ENCODE assay signal across 25 cellular contexts in the genomic region with DNA sequence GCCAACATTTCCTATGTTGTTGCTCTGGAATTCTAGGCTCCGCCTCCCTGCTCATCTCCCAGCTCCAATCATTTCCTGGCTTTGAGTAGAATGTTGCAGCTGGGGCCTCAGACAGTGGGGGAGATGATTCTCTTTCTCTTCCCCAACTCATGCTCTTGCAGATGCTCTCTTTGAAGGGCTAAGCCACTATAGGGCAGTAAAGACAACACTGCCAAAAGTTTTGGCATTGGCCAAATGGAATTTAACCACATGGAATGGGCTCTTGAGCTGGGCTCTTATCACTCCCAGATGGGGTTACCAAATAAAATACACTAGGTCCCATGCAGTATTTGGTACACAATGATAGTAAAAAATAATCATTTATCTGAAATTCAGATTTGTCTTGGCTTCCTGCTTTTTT. TPM values are rescaled to one million over a fixed set of nuclear protein-coding genes. Genes with fewer than 3 reads are reported as not detected.
DNase-seq lines count a peak whose midpoint lies in the region; ATAC-seq and TF ChIP-seq lines count a peak whose summit lies in the region.
"Had no signal": no experiment of that assay in that cellular context is flagged by ENCODE, and none has a peak within 500 bp of the region (broad histone marks: within the 10 kb centered on the region; RNA-seq: fewer than 3 reads in every experiment).

No MANE protein-coding gene starts in this region.

- H2AFZ ChIP-seq in GM23248: no peak overlapping the region
- H2AFZ ChIP-seq: neural progenitor cell had no signal

- H3K4me3 ChIP-seq in GM23248: no peak overlapping the region
- no peak overlapping the region for H3K4me3 ChIP-seq in tibial nerve
- H3K4me3 ChIP-seq: left lung, neural progenitor cell, skin epidermis, vagina had no signal

- H3K4me3 Mint-ChIP-seq in T-helper 17 cell: no peak overlapping the region
- H3K4me3 Mint-ChIP-seq in type B pancreatic cell: no peak overlapping the region
- no peak overlapping the region for H3K4me3 Mint-ChIP-seq in Calu3 (ENCODE audit: low read depth, unreplicated experiment)
- H3K4me3 Mint-ChIP-seq: activated CD4-positive, alpha-beta memory T cell treated with anti-CD3 and anti-CD28 coated beads, Interleukin-2, amount 10 ng/mL, durations not matched to agents 7 days and 5 days; neural progenitor cell; T-helper 2 cell treated with Interferon-gamma antibody and Interleukin-4, amounts not matched to agents 5 μg/mL and 100 μg/mL, for 36 hours had no signal

- 86 to 100% methylated on average over 1 of the region's 1 CpG for WGBS in GM23248 (ENCODE audit: low coverage in 1 of 2, low lambda C conversion rate in 2 of 2, missing lambda C conversion rate in 2 of 2), 2 experiments
- 96 to 100% methylated on average over 1 of the region's 1 CpG for WGBS in tibial nerve, 2 donors

- H3K9ac ChIP-seq in GM23248: no peak overlapping the region
- H3K9ac ChIP-seq: KMS-11, neural progenitor cell had no signal

- no peaks in the 10 kb centered on the region for H3K9me2 ChIP-seq in GM23248 (ENCODE audit: insufficient read depth)

- no TSS peak for BruUV-seq in Calu3 (replicated peaks; lab: Mats Ljungman, UMichigan)

- no peak overlapping the region for H3K27ac ChIP-seq in GM23248
- no peak overlapping the region for H3K27ac ChIP-seq in tibial nerve
- H3K27ac ChIP-seq: C4-2B, HL-60, KMS-11, neural progenitor cell, vagina had no signal

- TF ChIP-seq POLR2A in tibial nerve (IDR thresholded peaks at IDR 0.05): no peak

- H3K27me3 Mint-ChIP-seq in T-helper 17 cell (no peaks in the 10 kb centered on the region), type B pancreatic cell (no peaks in the 10 kb centered on the region), Calu3 (ENCODE audit: unreplicated experiment) (peaks cover 32% of the 10 kb centered on the region)
- H3K27me3 Mint-ChIP-seq: activated CD4-positive, alpha-beta memory T cell treated with anti-CD3 and anti-CD28 coated beads, Interleukin-2, amount 10 ng/mL, durations not matched to agents 7 days and 5 days had no signal

- H3K9me3 Mint-ChIP-seq in type B pancreatic cell: no peaks in the 10 kb centered on the region
- no peaks in the 10 kb centered on the region for H3K9me3 Mint-ChIP-seq in Calu3 (ENCODE audit: low read depth, unreplicated experiment)
- H3K9me3 Mint-ChIP-seq: activated CD4-positive, alpha-beta memory T cell treated with anti-CD3 and anti-CD28 coated beads, Interleukin-2, amount 10 ng/mL, durations not matched to agents 7 days and 5 days; neural progenitor cell; T-helper 2 cell treated with Interferon-gamma antibody and Interleukin-4, amounts not matched to agents 5 μg/mL and 100 μg/mL, for 36 hours had no signal

- no peak for TF ChIP-seq CTCF in type B pancreatic cell (conservative IDR thresholded peaks at IDR 0.05)
- TF ChIP-seq CTCF in Calu3 (IDR thresholded peaks at IDR 0.05; ENCODE audit: unreplicated experiment): no peak
- no peak for TF ChIP-seq CTCF in tibial nerve (IDR thresholded peaks at IDR 0.05)

- peak overlapping the region; percentile 16 for H3K27ac Mint-ChIP-seq in T-helper 17 cell
- H3K27ac Mint-ChIP-seq in type B pancreatic cell: no peak overlapping the region
- no peak overlapping the region for H3K27ac Mint-ChIP-seq in Calu3 (ENCODE audit: unreplicated experiment)
- H3K27ac Mint-ChIP-seq: activated CD4-positive, alpha-beta memory T cell treated with anti-CD3 and anti-CD28 coated beads, Interleukin-2, amount 10 ng/mL, durations not matched to agents 7 days and 5 days; neural progenitor cell; T-helper 2 cell treated with Interferon-gamma antibody and Interleukin-4, amounts not matched to agents 5 μg/mL and 100 μg/mL, for 36 hours had no signal

- no peaks in the 10 kb centered on the region for H3K79me2 ChIP-seq in GM23248 (ENCODE audit: insufficient read depth)

- H3F3A ChIP-seq in GM23248 (ENCODE audit: insufficient read depth): peaks cover 18% of the 10 kb centered on the region

- DNase-seq in GM23248 (peak; percentile 18), T-helper 17 cell (no peak), fibroblast of peridontal ligament (ENCODE audit: extremely low read depth) (peak; percentile 92), type B pancreatic cell (ENCODE audit: extremely low spot score, unreplicated experiment) (peak; percentile 2), left ventricle myocardium superior (no peak), Calu3 (no peak), tibial nerve (ENCODE audit: low spot score in 2 of 2) (no peak)
- DNase-seq: activated CD4-positive, alpha-beta memory T cell treated with anti-CD3 and anti-CD28 coated beads, Interleukin-2, amount 10 ng/mL, durations not matched to agents 7 days and 5 days; activated CD4-positive, alpha-beta T cell treated with anti-CD3 and anti-CD28 coated beads for 1 hour; activated CD8-positive, alpha-beta memory T cell treated with anti-CD3 and anti-CD28 coated beads, Interleukin-2, amount 50 U/mL, for 4 hours; activated naive CD4-positive, alpha-beta T cell treated with Interleukin-2 at 50 U/mL for 16 hours; DMS79 treated with DMSO at 0.1 percent for 48 hours; left lung; NCI-H1417; NCI-H2029; NCI-H526; SHP77; stimulated activated naive CD4-positive, alpha-beta T cell had no signal

- CTCF ChIA-PET in Calu3 (lab: Charles Lee): no interaction called here

- peaks cover 14% of the 10 kb centered on the region for H3K4me1 ChIP-seq in GM23248 (ENCODE audit: insufficient read depth)
- peaks cover 0 to 15% (median 5%) of the 10 kb centered on the region in 4 donors for H3K4me1 ChIP-seq in tibial nerve
- H3K4me1 ChIP-seq: neural progenitor cell, vagina had no signal

- H3K36me3 Mint-ChIP-seq in T-helper 17 cell (ENCODE audit: low read depth) (no peaks in the 10 kb centered on the region), type B pancreatic cell (no peaks in the 10 kb centered on the region), Calu3 (ENCODE audit: insufficient read depth, unreplicated experiment) (peaks cover 8% of the 10 kb centered on the region)
- H3K36me3 Mint-ChIP-seq: neural progenitor cell had no signal

- H3K36me3 ChIP-seq in GM23248 (ENCODE audit: low read depth): no peaks in the 10 kb centered on the region
- H3K36me3 ChIP-seq in tibial nerve: peaks cover 0 to 77% (median 0%) of the 10 kb centered on the region in 3 donors
- H3K36me3 ChIP-seq: neural progenitor cell had no signal

- no peaks in the 10 kb centered on the region for H3K27me3 ChIP-seq in GM23248 (replicated peaks; ENCODE audit: insufficient read depth)
- no peaks in the 10 kb centered on the region for H3K27me3 ChIP-seq in tibial nerve
- H3K27me3 ChIP-seq: left lung, neural progenitor cell, vagina had no signal

- peaks cover 3% of the 10 kb centered on the region for H3K9me3 ChIP-seq in GM23248 (ENCODE audit: low read depth)
- H3K9me3 ChIP-seq in T-helper 17 cell (ENCODE audit: control insufficient read depth, low read length, poor library complexity, severe bottlenecking): no peaks in the 10 kb centered on the region
- peaks cover 0 to 12% (median 0%) of the 10 kb centered on the region in 4 donors for H3K9me3 ChIP-seq in tibial nerve
- H3K9me3 ChIP-seq: vagina had no signal

- intact Hi-C loops in left ventricle myocardium superior (cut with micrococcal nuclease) (no loop called here), Calu3 (cut with micrococcal nuclease; ENCODE audit: unreplicated experiment) (no loop called here)

- no peak for ATAC-seq in T-helper 17 cell
- no peak for ATAC-seq in left ventricle myocardium superior

- H3K4me1 Mint-ChIP-seq in T-helper 17 cell (peaks cover 10% of the 10 kb centered on the region), type B pancreatic cell (ENCODE audit: unreplicated experiment) (no peaks in the 10 kb centered on the region), Calu3 (ENCODE audit: low read depth, unreplicated experiment) (peaks cover 45% of the 10 kb centered on the region)
- H3K4me1 Mint-ChIP-seq: neural progenitor cell had no signal

- in situ Hi-C loops in GM23248 (cut with MboI): no loop called here

- H3K4me2 ChIP-seq in GM23248 (ENCODE audit: unreplicated experiment): no peak overlapping the region
- H3K4me2 ChIP-seq: KMS-11, neural progenitor cell had no signal

- no peaks in the 10 kb centered on the region for H4K20me1 ChIP-seq in GM23248 (ENCODE audit: insufficient read depth)

- TF ChIP-seq EP300 in tibial nerve (IDR thresholded peaks at IDR 0.05): no peak

RNA-seq across cellular contexts. Expression of a gene that starts 19.6 kb away (rescaled TPM):
- 1.4 and 1.6 TPM in 2 replicates for total RNA-seq in GM23248 (2014; rRNA removed; shearing (Covaris generic))
- polyA plus RNA-seq in GM23248 (2016; fragmentation: Nextera tagmentation; extraction: Ambion mirVana): 0.98 and 1.2 TPM in 2 replicates
- 1 to 10 TPM; 6.8 to 9.2 TPM for total RNA-seq in T-helper 17 cell
- 4.4 and 7.1 TPM in 2 replicates for total RNA-seq in type B pancreatic cell (ENCODE audit: low replicate concordance)
- total RNA-seq in left ventricle myocardium superior: 2.4 TPM
- total RNA-seq in Calu3 (2022): 21.5 and 25.2 TPM in 2 replicates
- 10 to 100 TPM in 2 of 4 donors, 1 to 10 TPM in 2; 6.5 to 15.1 (median 10.2) TPM for total RNA-seq in tibial nerve

RNA-seq across cellular contexts. Expression of a gene that starts 50.6 kb away (rescaled TPM):
- 6.7 and 7.2 TPM in 2 replicates for total RNA-seq in GM23248 (2014; rRNA removed; shearing (Covaris generic))
- 3.4 and 3.5 TPM in 2 replicates for polyA plus RNA-seq in GM23248 (2016; fragmentation: Nextera tagmentation; extraction: Ambion mirVana)
- total RNA-seq in T-helper 17 cell (100 to 1,000 TPM in 1 of 2 donors, 1 to 10 TPM in 1; 7.8 to 283 TPM), type B pancreatic cell (ENCODE audit: low replicate concordance) (0.36 and 1.6 TPM in 2 replicates), left ventricle myocardium superior (3.2 TPM), Calu3 (2022) (0.68 TPM in 1 of 2 replicates, not detected in the other), tibial nerve (10 to 100 TPM; 17.5 to 26.7 (median 22.1) TPM)

Comparison
In these comparisons a context has a peak if more than half of its experiments do, and no peak if none do; other contexts are left out.
1. DNase-seq: peak in GM23248 (single experiment), fibroblast of peridontal ligament (single experiment) and type B pancreatic cell (single experiment); none in T-helper 17 cell (0 of 3), left ventricle myocardium superior (single experiment), Calu3 (single experiment) and tibial nerve (0 of 2).